In the genomic region with DNA sequence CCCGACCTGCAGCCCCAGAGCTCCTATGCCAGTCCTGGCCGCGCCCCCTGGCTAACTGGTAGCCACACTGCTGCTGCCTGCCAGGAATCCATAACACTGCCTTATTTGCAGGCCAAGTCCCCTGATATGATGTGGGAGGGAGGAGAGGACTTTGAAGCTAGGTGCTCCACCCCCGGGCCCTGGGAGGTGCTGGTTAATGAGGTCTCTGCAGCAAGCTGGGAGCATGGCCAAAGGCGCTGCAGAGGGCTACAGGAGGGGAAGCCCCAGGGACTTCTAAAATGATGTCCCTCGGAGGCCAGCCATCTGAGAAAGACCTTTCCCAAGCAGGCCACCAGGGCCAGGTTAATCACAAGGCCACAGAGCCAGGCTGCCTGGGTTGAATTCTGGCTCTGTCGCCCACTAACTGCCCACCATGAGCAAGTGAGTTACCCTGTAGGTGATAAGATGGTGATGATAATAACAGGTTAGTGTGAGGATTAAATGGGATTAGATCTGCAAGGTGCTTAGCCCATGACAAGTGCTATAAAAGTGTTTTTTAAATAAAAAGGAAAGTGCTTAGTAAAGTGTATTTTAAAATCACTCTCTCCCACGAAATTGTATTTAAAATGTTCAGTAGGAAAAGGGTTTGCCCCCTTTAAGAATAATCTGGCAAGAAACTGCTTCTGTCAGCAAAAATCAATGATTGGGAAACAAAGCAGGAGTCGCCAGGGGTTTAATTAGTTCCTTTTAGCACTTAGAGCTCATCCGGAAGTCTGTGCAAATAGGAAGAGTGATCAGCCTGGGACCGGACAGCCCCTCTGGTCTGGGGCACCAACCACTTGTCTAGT, we compare ENCODE assay signal across 3 cellular contexts.
TF ChIP-seq lines count a peak whose summit lies in the region.

No MANE protein-coding gene starts in this region.

TF ChIP-seq in HEK293, 187 proteins besides CTCF, POLR2A, EP300 and RAD21 (continues in another document):
- TF ChIP-seq, protein P1, sequence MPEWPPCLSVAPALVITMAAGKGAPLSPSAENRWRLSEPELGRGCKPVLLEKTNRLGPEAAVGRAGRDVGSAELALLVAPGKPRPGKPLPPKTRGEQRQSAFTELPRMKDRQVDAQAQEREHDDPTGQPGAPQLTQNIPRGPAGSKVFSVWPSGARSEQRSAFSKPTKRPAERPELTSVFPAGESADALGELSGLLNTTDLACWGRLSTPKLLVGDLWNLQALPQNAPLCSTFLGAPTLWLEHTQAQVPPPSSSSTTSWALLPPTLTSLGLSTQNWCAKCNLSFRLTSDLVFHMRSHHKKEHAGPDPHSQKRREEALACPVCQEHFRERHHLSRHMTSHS (tag by site-specific recombination; IDR thresholded peaks at IDR 0.05): no peak
- TF ChIP-seq ZNF174 (tag by site-specific recombination; IDR thresholded peaks at IDR 0.05): no peak
- TF ChIP-seq SCRT1 (tag by site-specific recombination; IDR thresholded peaks at IDR 0.05; ENCODE audit: borderline replicate concordance): no peak
- peak; percentile 74 for TF ChIP-seq EGR2 (tag by site-specific recombination; IDR thresholded peaks at IDR 0.05; ENCODE audit: low read depth)
- TF ChIP-seq, protein P2, sequence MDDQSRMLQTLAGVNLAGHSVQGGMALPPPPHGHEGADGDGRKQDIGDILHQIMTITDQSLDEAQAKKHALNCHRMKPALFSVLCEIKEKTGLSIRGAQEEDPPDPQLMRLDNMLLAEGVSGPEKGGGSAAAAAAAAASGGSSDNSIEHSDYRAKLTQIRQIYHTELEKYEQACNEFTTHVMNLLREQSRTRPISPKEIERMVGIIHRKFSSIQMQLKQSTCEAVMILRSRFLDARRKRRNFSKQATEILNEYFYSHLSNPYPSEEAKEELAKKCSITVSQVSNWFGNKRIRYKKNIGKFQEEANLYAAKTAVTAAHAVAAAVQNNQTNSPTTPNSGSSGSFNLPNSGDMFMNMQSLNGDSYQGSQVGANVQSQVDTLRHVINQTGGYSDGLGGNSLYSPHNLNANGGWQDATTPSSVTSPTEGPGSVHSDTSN (CRISPR knock-in tag; IDR thresholded peaks at IDR 0.05): no peak
- peak; percentile 85 for TF ChIP-seq GLIS1 (tag by site-specific recombination; IDR thresholded peaks at IDR 0.05)
- TF ChIP-seq ZNF433 (tag by site-specific recombination; IDR thresholded peaks at IDR 0.05; ENCODE audit: low read depth): no peak
- TF ChIP-seq, protein P3, sequence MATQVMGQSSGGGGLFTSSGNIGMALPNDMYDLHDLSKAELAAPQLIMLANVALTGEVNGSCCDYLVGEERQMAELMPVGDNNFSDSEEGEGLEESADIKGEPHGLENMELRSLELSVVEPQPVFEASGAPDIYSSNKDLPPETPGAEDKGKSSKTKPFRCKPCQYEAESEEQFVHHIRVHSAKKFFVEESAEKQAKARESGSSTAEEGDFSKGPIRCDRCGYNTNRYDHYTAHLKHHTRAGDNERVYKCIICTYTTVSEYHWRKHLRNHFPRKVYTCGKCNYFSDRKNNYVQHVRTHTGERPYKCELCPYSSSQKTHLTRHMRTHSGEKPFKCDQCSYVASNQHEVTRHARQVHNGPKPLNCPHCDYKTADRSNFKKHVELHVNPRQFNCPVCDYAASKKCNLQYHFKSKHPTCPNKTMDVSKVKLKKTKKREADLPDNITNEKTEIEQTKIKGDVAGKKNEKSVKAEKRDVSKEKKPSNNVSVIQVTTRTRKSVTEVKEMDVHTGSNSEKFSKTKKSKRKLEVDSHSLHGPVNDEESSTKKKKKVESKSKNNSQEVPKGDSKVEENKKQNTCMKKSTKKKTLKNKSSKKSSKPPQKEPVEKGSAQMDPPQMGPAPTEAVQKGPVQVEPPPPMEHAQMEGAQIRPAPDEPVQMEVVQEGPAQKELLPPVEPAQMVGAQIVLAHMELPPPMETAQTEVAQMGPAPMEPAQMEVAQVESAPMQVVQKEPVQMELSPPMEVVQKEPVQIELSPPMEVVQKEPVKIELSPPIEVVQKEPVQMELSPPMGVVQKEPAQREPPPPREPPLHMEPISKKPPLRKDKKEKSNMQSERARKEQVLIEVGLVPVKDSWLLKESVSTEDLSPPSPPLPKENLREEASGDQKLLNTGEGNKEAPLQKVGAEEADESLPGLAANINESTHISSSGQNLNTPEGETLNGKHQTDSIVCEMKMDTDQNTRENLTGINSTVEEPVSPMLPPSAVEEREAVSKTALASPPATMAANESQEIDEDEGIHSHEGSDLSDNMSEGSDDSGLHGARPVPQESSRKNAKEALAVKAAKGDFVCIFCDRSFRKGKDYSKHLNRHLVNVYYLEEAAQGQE (tag by site-specific recombination; IDR thresholded peaks at IDR 0.05): no peak
- TF ChIP-seq ZIC2 (tag by site-specific recombination; IDR thresholded peaks at IDR 0.05): peak; percentile 83

TF ChIP-seq in K562, 482 proteins besides CTCF, POLR2A, EP300 and RAD21 (continued from another document):
- TF ChIP-seq MAFG (tag; conservative IDR thresholded peaks at IDR 0.05): peak; percentile 82
- no peak for TF ChIP-seq WHSC1 (IDR thresholded peaks at IDR 0.05; ENCODE audit: low read length)
- TF ChIP-seq MAFK (IDR thresholded peaks at IDR 0.05; ENCODE audit: low read length): peak; percentile 94
- no peak for TF ChIP-seq SOX6 (IDR thresholded peaks at IDR 0.05)
- TF ChIP-seq MAFF (IDR thresholded peaks at IDR 0.05; ENCODE audit: low read length): peak; percentile 94

TF ChIP-seq in WTC11, 78 proteins besides CTCF, POLR2A, EP300 and RAD21 (continued from another document):
- TF ChIP-seq, protein P4, sequence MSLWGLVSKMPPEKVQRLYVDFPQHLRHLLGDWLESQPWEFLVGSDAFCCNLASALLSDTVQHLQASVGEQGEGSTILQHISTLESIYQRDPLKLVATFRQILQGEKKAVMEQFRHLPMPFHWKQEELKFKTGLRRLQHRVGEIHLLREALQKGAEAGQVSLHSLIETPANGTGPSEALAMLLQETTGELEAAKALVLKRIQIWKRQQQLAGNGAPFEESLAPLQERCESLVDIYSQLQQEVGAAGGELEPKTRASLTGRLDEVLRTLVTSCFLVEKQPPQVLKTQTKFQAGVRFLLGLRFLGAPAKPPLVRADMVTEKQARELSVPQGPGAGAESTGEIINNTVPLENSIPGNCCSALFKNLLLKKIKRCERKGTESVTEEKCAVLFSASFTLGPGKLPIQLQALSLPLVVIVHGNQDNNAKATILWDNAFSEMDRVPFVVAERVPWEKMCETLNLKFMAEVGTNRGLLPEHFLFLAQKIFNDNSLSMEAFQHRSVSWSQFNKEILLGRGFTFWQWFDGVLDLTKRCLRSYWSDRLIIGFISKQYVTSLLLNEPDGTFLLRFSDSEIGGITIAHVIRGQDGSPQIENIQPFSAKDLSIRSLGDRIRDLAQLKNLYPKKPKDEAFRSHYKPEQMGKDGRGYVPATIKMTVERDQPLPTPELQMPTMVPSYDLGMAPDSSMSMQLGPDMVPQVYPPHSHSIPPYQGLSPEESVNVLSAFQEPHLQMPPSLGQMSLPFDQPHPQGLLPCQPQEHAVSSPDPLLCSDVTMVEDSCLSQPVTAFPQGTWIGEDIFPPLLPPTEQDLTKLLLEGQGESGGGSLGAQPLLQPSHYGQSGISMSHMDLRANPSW (CRISPR knock-in tag; conservative IDR thresholded peaks at IDR 0.05; ENCODE audit: low read depth): no peak
- TF ChIP-seq, protein P5, sequence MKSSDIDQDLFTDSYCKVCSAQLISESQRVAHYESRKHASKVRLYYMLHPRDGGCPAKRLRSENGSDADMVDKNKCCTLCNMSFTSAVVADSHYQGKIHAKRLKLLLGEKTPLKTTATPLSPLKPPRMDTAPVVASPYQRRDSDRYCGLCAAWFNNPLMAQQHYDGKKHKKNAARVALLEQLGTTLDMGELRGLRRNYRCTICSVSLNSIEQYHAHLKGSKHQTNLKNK (CRISPR knock-in tag; IDR thresholded peaks at IDR 0.05): no peak
- no peak for TF ChIP-seq ZNF423 (CRISPR knock-in tag; IDR thresholded peaks at IDR 0.05)
- TF ChIP-seq, protein P6, sequence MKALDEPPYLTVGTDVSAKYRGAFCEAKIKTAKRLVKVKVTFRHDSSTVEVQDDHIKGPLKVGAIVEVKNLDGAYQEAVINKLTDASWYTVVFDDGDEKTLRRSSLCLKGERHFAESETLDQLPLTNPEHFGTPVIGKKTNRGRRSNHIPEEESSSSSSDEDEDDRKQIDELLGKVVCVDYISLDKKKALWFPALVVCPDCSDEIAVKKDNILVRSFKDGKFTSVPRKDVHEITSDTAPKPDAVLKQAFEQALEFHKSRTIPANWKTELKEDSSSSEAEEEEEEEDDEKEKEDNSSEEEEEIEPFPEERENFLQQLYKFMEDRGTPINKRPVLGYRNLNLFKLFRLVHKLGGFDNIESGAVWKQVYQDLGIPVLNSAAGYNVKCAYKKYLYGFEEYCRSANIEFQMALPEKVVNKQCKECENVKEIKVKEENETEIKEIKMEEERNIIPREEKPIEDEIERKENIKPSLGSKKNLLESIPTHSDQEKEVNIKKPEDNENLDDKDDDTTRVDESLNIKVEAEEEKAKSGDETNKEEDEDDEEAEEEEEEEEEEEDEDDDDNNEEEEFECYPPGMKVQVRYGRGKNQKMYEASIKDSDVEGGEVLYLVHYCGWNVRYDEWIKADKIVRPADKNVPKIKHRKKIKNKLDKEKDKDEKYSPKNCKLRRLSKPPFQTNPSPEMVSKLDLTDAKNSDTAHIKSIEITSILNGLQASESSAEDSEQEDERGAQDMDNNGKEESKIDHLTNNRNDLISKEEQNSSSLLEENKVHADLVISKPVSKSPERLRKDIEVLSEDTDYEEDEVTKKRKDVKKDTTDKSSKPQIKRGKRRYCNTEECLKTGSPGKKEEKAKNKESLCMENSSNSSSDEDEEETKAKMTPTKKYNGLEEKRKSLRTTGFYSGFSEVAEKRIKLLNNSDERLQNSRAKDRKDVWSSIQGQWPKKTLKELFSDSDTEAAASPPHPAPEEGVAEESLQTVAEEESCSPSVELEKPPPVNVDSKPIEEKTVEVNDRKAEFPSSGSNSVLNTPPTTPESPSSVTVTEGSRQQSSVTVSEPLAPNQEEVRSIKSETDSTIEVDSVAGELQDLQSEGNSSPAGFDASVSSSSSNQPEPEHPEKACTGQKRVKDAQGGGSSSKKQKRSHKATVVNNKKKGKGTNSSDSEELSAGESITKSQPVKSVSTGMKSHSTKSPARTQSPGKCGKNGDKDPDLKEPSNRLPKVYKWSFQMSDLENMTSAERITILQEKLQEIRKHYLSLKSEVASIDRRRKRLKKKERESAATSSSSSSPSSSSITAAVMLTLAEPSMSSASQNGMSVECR (CRISPR knock-in tag; IDR thresholded peaks at IDR 0.05; ENCODE audit: borderline replicate concordance): no peak
